Comparison of ENCODE assay signal across 11 cellular contexts in genomic region chr1:61120998-61121397, GRCh38. TPM values are rescaled to one million over a fixed set of nuclear protein-coding genes. Genes with fewer than 3 reads are reported as not detected.
DNase-seq lines count a peak whose midpoint lies in the region; ATAC-seq, FAIRE-seq and TF ChIP-seq lines count a peak whose summit lies in the region.
"Had no signal": no experiment of that assay in that cellular context is flagged by ENCODE, and none has a peak within 500 bp of the region (broad histone marks: within the 10 kb centered on the region; RNA-seq: fewer than 3 reads in every experiment).

No MANE protein-coding gene starts in this region.

- no peak for TF ChIP-seq CTCF in keratinocyte (optimal IDR thresholded peaks at IDR 0.05 in 1 of 3, IDR thresholded peaks at IDR 0.05 in 1 of 3, conservative IDR thresholded peaks at IDR 0.05 in 1 of 3; ENCODE audit: extremely low read depth in 1 of 3, insufficient read depth in 2 of 3, low read length in 3 of 3)

- FAIRE-seq in keratinocyte (lab: Jason Lieb, UNC) (no peak), GM12892 (lab: Jason Lieb, UNC) (no peak)

- TF ChIP-seq POLR2A in GM12892 (IDR thresholded peaks at IDR 0.05; ENCODE audit: low read depth, low read length): no peak

- H3K4me3 ChIP-seq in keratinocyte (ENCODE audit: control insufficient read depth in 2 of 3, extremely low read depth in 1 of 3, insufficient read depth in 2 of 3, low read depth in 1 of 3, low read length in 3 of 3): no peak overlapping the region

- H3K9me1 ChIP-seq in keratinocyte (ENCODE audit: control insufficient read depth, extremely low read depth, insufficient read depth, low read length): no peaks in the 10 kb centered on the region

- ATAC-seq in HG03571 (IDR thresholded peaks at IDR 0.05; ENCODE audit: unreplicated experiment) (no peak), GM18519 (IDR thresholded peaks at IDR 0.05; ENCODE audit: low FRiP score, unreplicated experiment) (no peak)

- no peaks in the 10 kb centered on the region for H4K20me1 ChIP-seq in keratinocyte (ENCODE audit: control insufficient read depth, extremely low read depth, insufficient read depth, low read length)

- no peaks in the 10 kb centered on the region for H3K36me3 ChIP-seq in keratinocyte (ENCODE audit: control insufficient read depth in 2 of 2, extremely low read depth in 1 of 2, insufficient read depth in 2 of 2, low read length in 2 of 2)

- H2AFZ ChIP-seq in keratinocyte (ENCODE audit: control insufficient read depth, low read length): no peak overlapping the region

- H3K27ac ChIP-seq in caudate nucleus (ENCODE audit: low read depth, low read length): peak overlapping the region; percentile 52
- no peak overlapping the region for H3K27ac ChIP-seq in keratinocyte (ENCODE audit: control insufficient read depth, insufficient read depth, low read length)
- H3K27ac ChIP-seq in substantia nigra (ENCODE audit: low read depth, low read length, poor library complexity, severe bottlenecking): peak overlapping the region; percentile 61

- dilution Hi-C loops in keratinocyte (cut with MboI; ENCODE audit: extremely low pct_ligation_motif_present, low sequenced_read_pairs): no loop called here

- peaks cover 7% of the 10 kb centered on the region for H3K4me1 ChIP-seq in keratinocyte (ENCODE audit: control insufficient read depth, extremely low read depth, insufficient read depth, low read length)

- H3K79me2 ChIP-seq in keratinocyte (ENCODE audit: control insufficient read depth, insufficient read depth, low read length): peaks cover 13% of the 10 kb centered on the region

- no peak overlapping the region for H3K9ac ChIP-seq in keratinocyte (ENCODE audit: control insufficient read depth, extremely low read depth, insufficient read depth, low read length)

- H3K4me2 ChIP-seq in keratinocyte (ENCODE audit: control insufficient read depth, extremely low read depth, insufficient read depth, low read depth, low read length): peak overlapping the region; percentile 74

- H3K27me3 ChIP-seq in keratinocyte (ENCODE audit: control insufficient read depth, extremely low read depth, insufficient read depth, low read length): no peaks in the 10 kb centered on the region

- DNase-seq in NCI-H2029 treated with DMSO at 0.1 percent for 48 hours (lab: John Stamatoyannopoulos, UW) (peak; percentile 73), caudate nucleus (lab: John Stamatoyannopoulos, UW) (peak in 1 of 61 donors; percentile 6), keratinocyte (ENCODE audit: low read depth, low spot score) (no peak), substantia nigra (lab: John Stamatoyannopoulos, UW) (peak in 3 of 49 donors; percentile 7 to 39 (median 8)), GM12892 (ENCODE audit: insufficient read length) (no peak), KG1 (lab: John Stamatoyannopoulos, UW) (no peak)
- DNase-seq: cortex of kidney; SHP77 treated with DMSO at 0.1 percent for 48 hours; stimulated activated CD4-positive, alpha-beta T cell treated with anti-CD3 and anti-CD28 coated beads, Interleukin-4, amount 100 ng/mL, for 24 hours had no signal

- no peaks in the 10 kb centered on the region for H3K9me3 ChIP-seq in keratinocyte (ENCODE audit: control insufficient read depth, low read depth, low read length)

RNA-seq across cellular contexts. Expression of gene NFIA, which starts 38.6 kb away (rescaled TPM):
- 14.7 to 15.8 TPM (median 15.0 TPM) in 3 replicates for polyA plus RNA-seq in keratinocyte
- polyA plus RNA-seq in keratinocyte (2011; ENCODE audit: low read depth): 11.6 TPM
- 10.3 and 14.9 TPM in 2 replicates for polyA plus RNA-seq in keratinocyte (2011; cell fraction: cytosol; rRNA removed)
- polyA plus RNA-seq in keratinocyte (2011; cell fraction: nucleus; rRNA removed): 15.1 and 17.0 TPM in 2 replicates
- polyA plus RNA-seq in keratinocyte (2012; ENCODE audit: low replicate concordance): 9.8 and 10.0 TPM in 2 replicates
- 43.3 to 66.0 TPM (median 52.8 TPM) in 3 replicates for polyA minus RNA-seq in keratinocyte
- polyA minus RNA-seq in keratinocyte (2011; cell fraction: cytosol; rRNA and poly(A)+ RNA removed): 26.3 TPM
- polyA minus RNA-seq in keratinocyte (2011; cell fraction: nucleus; rRNA and poly(A)+ RNA removed): 33.3 and 66.9 TPM in 2 replicates
- polyA plus RNA-seq in GM12892 (2012; ENCODE audit: missing spikeins): not detected
